Comparison of ENCODE assay signal across 8 cellular contexts in the genomic region with DNA sequence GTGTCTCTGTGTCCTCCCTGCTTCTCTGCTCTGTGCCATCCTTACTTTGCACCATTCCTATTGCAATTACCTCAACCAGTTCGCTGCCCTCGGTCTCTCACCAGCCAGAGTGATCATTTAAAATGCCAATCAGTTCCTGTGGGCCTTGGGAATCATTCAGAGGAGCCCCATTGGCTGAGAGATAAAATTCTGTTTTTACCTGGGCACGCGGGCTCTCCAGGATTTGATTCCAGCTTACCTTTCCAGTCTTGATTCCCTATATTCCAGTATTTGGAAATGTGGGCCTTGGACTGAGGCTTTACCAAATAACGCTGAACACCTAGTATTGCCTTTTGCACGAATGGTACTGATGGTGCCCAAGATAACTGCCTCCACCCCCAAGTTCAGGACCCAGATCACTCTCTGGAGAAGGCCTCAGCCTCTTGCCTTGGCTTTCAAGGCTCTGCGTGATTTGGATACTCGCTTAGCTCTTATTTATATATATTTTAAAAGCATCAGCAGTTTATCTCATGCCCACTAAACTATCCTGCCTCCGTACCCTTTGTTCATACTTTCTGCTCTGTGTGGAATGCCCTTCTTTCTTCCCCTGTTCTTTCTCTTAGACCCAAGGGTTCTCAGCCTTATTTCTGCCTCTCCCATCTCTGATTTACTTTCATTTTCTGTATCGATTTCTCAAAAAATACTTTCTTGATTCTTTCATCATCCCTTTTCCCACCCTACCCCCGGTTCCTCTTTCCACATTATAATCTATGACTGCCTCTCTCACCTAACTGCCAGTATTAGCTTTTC. TPM values are rescaled to one million over a fixed set of nuclear protein-coding genes. Genes with fewer than 3 reads are reported as not detected.
DNase-seq lines count a peak whose midpoint lies in the region; ATAC-seq and TF ChIP-seq lines count a peak whose summit lies in the region.

No MANE protein-coding gene starts in this region.

- H3K27ac Mint-ChIP-seq in HFFc6 (peak overlapping the region; percentile 96), WTC11 (peak overlapping the region; percentile 96)

- peaks cover 3% of the 10 kb centered on the region; the same call in 1 of the 2 replicates for H3K27me3 Mint-ChIP-seq in HFFc6 (ENCODE audit: insufficient read depth)
- no peaks in the 10 kb centered on the region for H3K27me3 Mint-ChIP-seq in WTC11 (ENCODE audit: low read depth)

- H3K36me3 Mint-ChIP-seq in HFFc6 (ENCODE audit: low read depth) (peaks cover 9% of the 10 kb centered on the region), WTC11 (peaks cover 36% of the 10 kb centered on the region)

- peak overlapping the region; percentile 93 for H3K4me3 ChIP-seq in fibroblast of mammary gland (ENCODE audit: control insufficient read depth, low read depth, low read length)

- H3K9me3 Mint-ChIP-seq in HFFc6: no peaks in the 10 kb centered on the region
- no peaks in the 10 kb centered on the region for H3K9me3 Mint-ChIP-seq in WTC11

- peak; percentile 16 for TF ChIP-seq CTCF in HFFc6 (IDR thresholded peaks at IDR 0.05)
- TF ChIP-seq CTCF in WTC11 (IDR thresholded peaks at IDR 0.05): no peak
- TF ChIP-seq CTCF in fibroblast of mammary gland (conservative IDR thresholded peaks at IDR 0.05; ENCODE audit: control insufficient read depth, insufficient read depth, low read depth, low read length): no peak

- POLR2A ChIA-PET in WTC11 (lab: Charles Lee): interaction anchor here (3.4 kb wide), 1 partner anchor 25 kb away, joined by 35 read pairs; the partner anchor contains the start of gene CHRNA5

- H3K4me3 Mint-ChIP-seq in HFFc6 (peak overlapping the region; percentile 98), WTC11 (peak overlapping the region; percentile 96)

- ATAC-seq in WTC11 (peak; percentile 6; the same call in 1 of the 2 replicates), GM21737 (IDR thresholded peaks at IDR 0.05; ENCODE audit: unreplicated experiment) (no peak), GM21717 (IDR thresholded peaks at IDR 0.05; ENCODE audit: unreplicated experiment) (no peak), HG02973 (IDR thresholded peaks at IDR 0.05; ENCODE audit: unreplicated experiment) (no peak)

- DNase-seq in AML-193 (lab: John Stamatoyannopoulos, UW) (peak; percentile 6 to 18), HFFc6 (no peak), WTC11 (ENCODE audit: low spot score) (no peak), fibroblast of mammary gland (ENCODE audit: low read depth) (no peak), pons (ENCODE audit: low spot score) (peak; percentile 48)

- peaks cover 21% of the 10 kb centered on the region for H3K4me1 Mint-ChIP-seq in HFFc6 (ENCODE audit: low read depth)
- peaks cover 11% of the 10 kb centered on the region for H3K4me1 Mint-ChIP-seq in WTC11

- CTCF ChIA-PET in WTC11 (lab: Charles Lee): interaction anchor here (1.0 to 2.1 kb wide), 3 partner anchors 24 to 58 kb away, joined by 3 to 10 read pairs (median 3); partner anchors contain the start of gene CHRNA5

TF ChIP-seq in WTC11, 78 proteins besides CTCF, POLR2A, EP300 and RAD21:
- TF ChIP-seq KAT7 (CRISPR knock-in tag; IDR thresholded peaks at IDR 0.05; ENCODE audit: borderline replicate concordance) (0 out of 2 replicates have a peak, but pooled peaks have one; percentile 5), ZNF425 (CRISPR knock-in tag; conservative IDR thresholded peaks at IDR 0.05) (no peak)

RNA-seq across cellular contexts. Expression of gene PSMA4, which starts 0.9 kb away (rescaled TPM):
- 100 to 1,000 TPM; 181 to 242 (median 217) TPM for total RNA-seq in HFFc6 (2021; fragmentation: NEBNext Ultra II Directional; extraction: Animal tissue kit (Norgen Biotek cat#: 25700))
- 268 to 281 TPM (median 269 TPM) in 3 replicates for total RNA-seq in WTC11 (2021)

RNA-seq across cellular contexts. Expression of gene CHRNA5, which starts 24.2 kb away (rescaled TPM):
- 1 to 10 TPM in 5 of 6 experiments, under 1 TPM in 1; 0.94 to 2.1 (median 1.6) TPM for total RNA-seq in HFFc6 (2021; fragmentation: NEBNext Ultra II Directional; extraction: Animal tissue kit (Norgen Biotek cat#: 25700))
- 21.0 to 23.3 TPM (median 21.2 TPM) in 3 replicates for total RNA-seq in WTC11 (2021)

RNA-seq across cellular contexts. Expression of gene HYKK, which starts 33.8 kb away (rescaled TPM):
- 1 to 10 TPM; 3.1 to 5.2 (median 4.1) TPM for total RNA-seq in HFFc6 (2021; fragmentation: NEBNext Ultra II Directional; extraction: Animal tissue kit (Norgen Biotek cat#: 25700))
- 3.1 to 4.9 TPM (median 4.4 TPM) in 3 replicates for total RNA-seq in WTC11 (2021)

Comparison
In these comparisons a context has a peak if more than half of its experiments do, and no peak if none do; other contexts are left out.
1. DNase-seq: peak in AML-193 (2 of 2) and pons (single experiment); none in HFFc6 (single experiment), WTC11 (single experiment) and fibroblast of mammary gland (single experiment).